ENCODE assay signal across 13 cellular contexts in genomic region chr11:27469333-27469680, GRCh38. TPM values are rescaled to one million over a fixed set of nuclear protein-coding genes. Genes with fewer than 3 reads are reported as not detected.
DNase-seq lines count a peak whose midpoint lies in the region; ATAC-seq and TF ChIP-seq lines count a peak whose summit lies in the region.
"Had no signal": no experiment of that assay in that cellular context is flagged by ENCODE, and none has a peak within 500 bp of the region (broad histone marks: within the 10 kb centered on the region; RNA-seq: fewer than 3 reads in every experiment).

No MANE protein-coding gene starts in this region.

- peaks cover under 1% of the 10 kb centered on the region for H3K79me1 ChIP-seq in mesenchymal stem cell (replicated peaks; ENCODE audit: low read length, poor library complexity, severe bottlenecking)

- peaks cover 38% of the 10 kb centered on the region for H3K4me1 ChIP-seq in OCI-LY3 (ENCODE audit: low read length)
- H3K4me1 ChIP-seq in mesenchymal stem cell (ENCODE audit: control insufficient read depth, insufficient read depth, low read depth, low read length): peaks cover 2% of the 10 kb centered on the region
- peaks cover 7% of the 10 kb centered on the region for H3K4me1 ChIP-seq in stomach smooth muscle (ENCODE audit: control insufficient read depth, insufficient read depth, low read length)

- no peak for ATAC-seq in stimulated activated naive CD8-positive, alpha-beta T cell treated with anti-CD3 and anti-CD28 coated beads, Interleukin-15, amount 100 ng/mL, for 72 hours
- no peak for ATAC-seq in GM18907 (IDR thresholded peaks at IDR 0.05; ENCODE audit: unreplicated experiment)
- ATAC-seq: activated CD4-positive, alpha-beta T cell treated with anti-CD3 and anti-CD28 coated beads for 36 hours; effector memory CD8-positive, alpha-beta T cell had no signal

- DNase-seq in dorsolateral prefrontal cortex: no peak
- no peak for DNase-seq in mesenchymal stem cell
- DNase-seq in stimulated activated naive CD8-positive, alpha-beta T cell treated with anti-CD3 and anti-CD28 coated beads, Interleukin-15, amount 100 ng/mL, for 72 hours: no peak
- DNase-seq in AG08396 (ENCODE audit: low spot score): no peak
- DNase-seq in activated CD4-positive, alpha-beta T cell treated with anti-CD3 and anti-CD28 coated beads for 4 hours: no peak
- DNase-seq: activated CD4-positive, alpha-beta T cell treated with anti-CD3 and anti-CD28 coated beads for 36 hours; activated naive CD4-positive, alpha-beta T cell treated with anti-CD3 and anti-CD28 coated beads, Interleukin-2, amount 10 ng/mL, durations not matched to agents 7 days and 5 days; effector memory CD8-positive, alpha-beta T cell; NCI-H345 had no signal

- H4K8ac ChIP-seq in mesenchymal stem cell (ENCODE audit: low read length): no peak overlapping the region

- peak overlapping the region; percentile 42 for H3K27ac ChIP-seq in OCI-LY3 (ENCODE audit: low read length)
- H3K27ac ChIP-seq in dorsolateral prefrontal cortex: peak overlapping the region in 3 of 59 donors; percentile 29 to 40 (median 37)
- H3K27ac ChIP-seq in mesenchymal stem cell (ENCODE audit: low read length, poor library complexity, severe bottlenecking): peak overlapping the region; percentile 64
- no peak overlapping the region for H3K27ac ChIP-seq in stomach smooth muscle (ENCODE audit: low read length)
- H3K27ac ChIP-seq: neutrophil had no signal

- peak overlapping the region in 1 of 2 experiments; percentile 57 for H2BK12ac ChIP-seq in mesenchymal stem cell (ENCODE audit: low read length in 2 of 2)

- H3K36me3 ChIP-seq in OCI-LY3 (replicated peaks; ENCODE audit: low read depth, low read length): no peaks in the 10 kb centered on the region
- H3K36me3 ChIP-seq in mesenchymal stem cell (ENCODE audit: control insufficient read depth in 1 of 2, insufficient read depth in 2 of 2, low read depth in 1 of 2, low read length in 2 of 2): no peaks in the 10 kb centered on the region
- no peaks in the 10 kb centered on the region for H3K36me3 ChIP-seq in stomach smooth muscle (ENCODE audit: control insufficient read depth in 2 of 2, insufficient read depth in 2 of 2, low read length in 2 of 2)
- H3K36me3 ChIP-seq: neutrophil had no signal

- H2BK15ac ChIP-seq in mesenchymal stem cell (ENCODE audit: low read depth, poor library complexity, severe bottlenecking): no peak overlapping the region

- H2AK5ac ChIP-seq in mesenchymal stem cell (ENCODE audit: low read length, severe bottlenecking): peak overlapping the region; percentile 55

- H3K4me3 Mint-ChIP-seq in stimulated activated naive CD8-positive, alpha-beta T cell treated with anti-CD3 and anti-CD28 coated beads, Interleukin-15, amount 100 ng/mL, for 72 hours: no peak overlapping the region
- H3K4me3 Mint-ChIP-seq: activated CD4-positive, alpha-beta T cell treated with anti-CD3 and anti-CD28 coated beads for 36 hours; activated naive CD4-positive, alpha-beta T cell treated with anti-CD3 and anti-CD28 coated beads, Interleukin-2, amount 10 ng/mL, durations not matched to agents 7 days and 5 days; effector memory CD8-positive, alpha-beta T cell had no signal

- peaks cover 16% of the 10 kb centered on the region; the same call in 1 of the 2 replicates for H4K20me1 ChIP-seq in OCI-LY3 (ENCODE audit: insufficient read depth, low read length)

- H3K4ac ChIP-seq in mesenchymal stem cell (ENCODE audit: low read depth in 1 of 2, low read length in 2 of 2): no peak overlapping the region

- intact Hi-C loops in dorsolateral prefrontal cortex (cut with DNase I): no loop called here

- H3K9ac ChIP-seq in OCI-LY3 (ENCODE audit: low read length) (no peak overlapping the region), mesenchymal stem cell (ENCODE audit: low read length) (peak overlapping the region; percentile 86), stomach smooth muscle (ENCODE audit: low read length in 2 of 2) (peak overlapping the region in 1 of 2 donors; percentile 75)

- no peak overlapping the region for H3K27ac Mint-ChIP-seq in stimulated activated naive CD8-positive, alpha-beta T cell treated with anti-CD3 and anti-CD28 coated beads, Interleukin-15, amount 100 ng/mL, for 72 hours
- H3K27ac Mint-ChIP-seq: activated CD4-positive, alpha-beta T cell treated with anti-CD3 and anti-CD28 coated beads for 36 hours; activated naive CD4-positive, alpha-beta T cell treated with anti-CD3 and anti-CD28 coated beads, Interleukin-2, amount 10 ng/mL, durations not matched to agents 7 days and 5 days; effector memory CD8-positive, alpha-beta T cell had no signal

- H2AFZ ChIP-seq in OCI-LY3 (ENCODE audit: low read depth, low read length): no peak overlapping the region
- H2AFZ ChIP-seq in mesenchymal stem cell (ENCODE audit: low read depth, low read length): no peak overlapping the region

- H3K4me2 ChIP-seq in OCI-LY3 (ENCODE audit: low read length) (peak overlapping the region; percentile 94), mesenchymal stem cell (ENCODE audit: low read length, poor library complexity, severe bottlenecking) (peak overlapping the region; percentile 86)

- H4K91ac ChIP-seq in mesenchymal stem cell (ENCODE audit: low read length): no peak overlapping the region

- H3K4me3 ChIP-seq in OCI-LY3 (ENCODE audit: low read length) (peak overlapping the region; percentile 93), dorsolateral prefrontal cortex (peak overlapping the region in 36 of 59 donors; percentile 4 to 94 (median 78)), mesenchymal stem cell (ENCODE audit: insufficient read depth in 1 of 2, low read depth in 1 of 2, low read length in 2 of 2) (peak overlapping the region in 1 of 2 experiments; percentile 90), stomach smooth muscle (ENCODE audit: low read length in 2 of 2) (peak overlapping the region; percentile 91 to 97)

- 84% methylated on average over 3 of the region's 3 CpGs for WGBS in mesenchymal stem cell

- H3K18ac ChIP-seq in mesenchymal stem cell (ENCODE audit: low read depth in 1 of 2, low read length in 2 of 2): no peak overlapping the region

- H3K23ac ChIP-seq in mesenchymal stem cell (ENCODE audit: low read length in 2 of 2): no peak overlapping the region

- H3K9me3 ChIP-seq in OCI-LY3 (ENCODE audit: insufficient read depth, low read length): no peaks in the 10 kb centered on the region
- H3K9me3 ChIP-seq in mesenchymal stem cell (ENCODE audit: control insufficient read depth, low read length): no peaks in the 10 kb centered on the region
- no peaks in the 10 kb centered on the region for H3K9me3 ChIP-seq in stomach smooth muscle (ENCODE audit: control insufficient read depth in 2 of 2, low read length in 2 of 2)
- H3K9me3 ChIP-seq: neutrophil had no signal

- H3K27me3 ChIP-seq in OCI-LY3 (ENCODE audit: low read depth, low read length) (peaks cover 48% of the 10 kb centered on the region), dorsolateral prefrontal cortex (no peaks in the 10 kb centered on the region), mesenchymal stem cell (ENCODE audit: control insufficient read depth in 1 of 2, insufficient read depth in 1 of 2, low read length in 2 of 2) (no peaks in the 10 kb centered on the region), stomach smooth muscle (ENCODE audit: control insufficient read depth in 1 of 2, insufficient read depth in 2 of 2, low read length in 2 of 2) (no peaks in the 10 kb centered on the region)

- no peak for TF ChIP-seq CTCF in OCI-LY3 (IDR thresholded peaks at IDR 0.05; ENCODE audit: low read depth, low read length)
- no peak for TF ChIP-seq CTCF in dorsolateral prefrontal cortex (IDR thresholded peaks at IDR 0.05 in 54 of 56, conservative IDR thresholded peaks at IDR 0.05 in 2 of 56; ENCODE audit: low read depth in 1 of 56, partially characterized antibody in 56 of 56)

- H2BK5ac ChIP-seq in mesenchymal stem cell (ENCODE audit: low read depth, low read length, poor library complexity, severe bottlenecking): peak overlapping the region; percentile 9

- H3K4me1 Mint-ChIP-seq in stimulated activated naive CD8-positive, alpha-beta T cell treated with anti-CD3 and anti-CD28 coated beads, Interleukin-15, amount 100 ng/mL, for 72 hours: peaks cover 16% of the 10 kb centered on the region

- no peak overlapping the region for H3K14ac ChIP-seq in mesenchymal stem cell (ENCODE audit: low read length in 2 of 2)

- H3K9me3 Mint-ChIP-seq in stimulated activated naive CD8-positive, alpha-beta T cell treated with anti-CD3 and anti-CD28 coated beads, Interleukin-15, amount 100 ng/mL, for 72 hours: no peaks in the 10 kb centered on the region
- H3K9me3 Mint-ChIP-seq: activated naive CD4-positive, alpha-beta T cell treated with anti-CD3 and anti-CD28 coated beads, Interleukin-2, amount 10 ng/mL, durations not matched to agents 7 days and 5 days; effector memory CD8-positive, alpha-beta T cell had no signal

- no peak overlapping the region for H2BK120ac ChIP-seq in mesenchymal stem cell (ENCODE audit: low read depth, low read length)

- H3K27me3 Mint-ChIP-seq in stimulated activated naive CD8-positive, alpha-beta T cell treated with anti-CD3 and anti-CD28 coated beads, Interleukin-15, amount 100 ng/mL, for 72 hours: peaks cover 28% of the 10 kb centered on the region

- H3K79me2 ChIP-seq in OCI-LY3 (ENCODE audit: low read length): no peaks in the 10 kb centered on the region

RNA-seq across cellular contexts. Expression of gene LGR4, which starts 3.3 kb away (rescaled TPM):
- total RNA-seq in dorsolateral prefrontal cortex: 10 to 100 TPM; 13.8 to 46.9 (median 27.6) TPM
- 9.9 TPM for polyA plus RNA-seq in mesenchymal stem cell (2013, experiment 1 of 2)
- 10.9 TPM for polyA plus RNA-seq in mesenchymal stem cell (2013, experiment 2 of 2)

RNA-seq across cellular contexts. Expression of gene LIN7C, which starts 37.3 kb away (rescaled TPM):
- 10 to 100 TPM; 30.2 to 58.4 (median 45.7) TPM for total RNA-seq in dorsolateral prefrontal cortex
- polyA plus RNA-seq in mesenchymal stem cell (2013, experiment 1 of 2): 15.5 TPM
- 16.2 TPM for polyA plus RNA-seq in mesenchymal stem cell (2013, experiment 2 of 2)
